17 cellular contexts compared by ENCODE assay signal in the genomic region with DNA sequence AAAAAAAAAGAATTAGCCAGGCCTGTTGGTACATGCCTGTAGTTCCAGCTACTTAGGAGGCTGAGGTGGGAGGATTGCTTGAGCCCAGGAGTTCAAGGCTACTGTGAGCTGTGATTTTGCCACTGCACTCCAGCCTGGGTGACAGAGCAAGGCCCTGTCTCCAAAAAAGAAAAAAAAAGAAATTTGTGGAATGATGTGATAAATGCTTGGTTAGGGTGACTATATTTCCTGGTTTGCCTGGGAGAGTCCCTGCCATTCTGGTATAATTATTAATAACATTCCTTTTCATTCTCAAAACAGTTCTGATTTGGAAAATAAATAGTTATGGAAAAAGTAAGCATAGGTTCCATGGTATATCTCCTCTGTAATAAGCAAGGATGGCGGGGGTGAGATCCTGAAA.
DNase-seq lines count a peak whose midpoint lies in the region; ATAC-seq and TF ChIP-seq lines count a peak whose summit lies in the region.
"Had no signal": no experiment of that assay in that cellular context is flagged by ENCODE, and none has a peak within 500 bp of the region (broad histone marks: within the 10 kb centered on the region; RNA-seq: fewer than 3 reads in every experiment).

No MANE protein-coding gene starts in this region.

- H4K20me1 ChIP-seq in OCI-LY1 (ENCODE audit: insufficient read depth, low read length), result no peaks in the 10 kb centered on the region

- H3K9ac ChIP-seq in OCI-LY1 (ENCODE audit: low read length), result peak overlapping the region; percentile 33; the same call in 1 of the 2 replicates
- H3K9ac ChIP-seq: neural progenitor cell had no signal

- no peak for ATAC-seq in stimulated activated effector memory CD8-positive, alpha-beta T cell treated with anti-CD3 and anti-CD28 coated beads, Interleukin-12 subunit alpha, Interleukin-12 subunit beta, amount 100 ng/mL, for 72 hours
- ATAC-seq: effector memory CD8-positive, alpha-beta T cell; SK-N-SH treated with all-trans-retinoic acid at 6 μM for 48 hours had no signal

- no peaks in the 10 kb centered on the region for H3K27me3 Mint-ChIP-seq in activated CD4-positive, alpha-beta T cell treated with anti-CD3 and anti-CD28 coated beads, Interleukin-2, amount 10 ng/mL, durations not matched to agents 24 days and 14 days
- no peaks in the 10 kb centered on the region for H3K27me3 Mint-ChIP-seq in endothelial cell (ENCODE audit: unreplicated experiment)
- H3K27me3 Mint-ChIP-seq: central memory CD8-positive, alpha-beta T cell; effector memory CD8-positive, alpha-beta T cell had no signal

- H3F3A ChIP-seq in OCI-LY1 (ENCODE audit: insufficient read depth, low read length), result 0 out of 2 replicates have a peak, but pooled peaks cover 4% of the 10 kb centered on the region

- peak overlapping the region; percentile 88 for H3K27ac ChIP-seq in OCI-LY1 (ENCODE audit: low read depth, low read length, poor library complexity, severe bottlenecking)
- H3K27ac ChIP-seq: neural progenitor cell, thoracic aorta had no signal

- no peak for DNase-seq in activated CD4-positive, alpha-beta T cell treated with anti-CD3 and anti-CD28 coated beads, Interleukin-2, amount 10 ng/mL, durations not matched to agents 24 days and 14 days
- DNase-seq in activated CD4-positive, alpha-beta T cell treated with anti-CD3 and anti-CD28 coated beads, Interleukin-2, amount 50 U/mL, for 4 hours, result no peak
- DNase-seq in endothelial cell (ENCODE audit: low spot score) (no peak), iPS-NIHi11 (ENCODE audit: low spot score) (no peak), H7 (no peak), NAMALWA (ENCODE audit: low spot score) (no peak)
- no peak for DNase-seq in stimulated activated effector memory CD8-positive, alpha-beta T cell treated with anti-CD3 and anti-CD28 coated beads, Interleukin-12 subunit alpha, Interleukin-12 subunit beta, amount 100 ng/mL, for 72 hours (ENCODE audit: low spot score in 2 of 2)
- DNase-seq: activated effector memory CD4-positive, alpha-beta T cell treated with anti-CD3 and anti-CD28 coated beads, Interleukin-2, amount 50 U/mL, for 16 hours; amniotic stem cell; effector memory CD8-positive, alpha-beta T cell; NCI-H1694; NCI-H226 had no signal

- H3K9me3 Mint-ChIP-seq in activated CD4-positive, alpha-beta T cell treated with anti-CD3 and anti-CD28 coated beads, Interleukin-2, amount 10 ng/mL, durations not matched to agents 24 days and 14 days, result peaks cover 23% of the 10 kb centered on the region
- no peaks in the 10 kb centered on the region for H3K9me3 Mint-ChIP-seq in endothelial cell (ENCODE audit: unreplicated experiment)
- peaks cover 6% of the 10 kb centered on the region for H3K9me3 Mint-ChIP-seq in stimulated activated effector memory CD8-positive, alpha-beta T cell treated with anti-CD3 and anti-CD28 coated beads, Interleukin-12 subunit alpha, Interleukin-12 subunit beta, amount 100 ng/mL, for 72 hours

- peaks cover 50% of the 10 kb centered on the region for H3K36me3 Mint-ChIP-seq in activated CD4-positive, alpha-beta T cell treated with anti-CD3 and anti-CD28 coated beads, Interleukin-2, amount 10 ng/mL, durations not matched to agents 24 days and 14 days (ENCODE audit: low read depth)
- H3K36me3 Mint-ChIP-seq in endothelial cell (ENCODE audit: low read depth, unreplicated experiment), result peaks cover 45% of the 10 kb centered on the region
- peaks cover 31% of the 10 kb centered on the region for H3K36me3 Mint-ChIP-seq in stimulated activated effector memory CD8-positive, alpha-beta T cell treated with anti-CD3 and anti-CD28 coated beads, Interleukin-12 subunit alpha, Interleukin-12 subunit beta, amount 100 ng/mL, for 72 hours

- H3K4me1 ChIP-seq in OCI-LY1 (ENCODE audit: insufficient read depth, low read length, severe bottlenecking), result peaks cover 68% of the 10 kb centered on the region
- H3K4me1 ChIP-seq: neural progenitor cell had no signal

- H3K27ac Mint-ChIP-seq in activated CD4-positive, alpha-beta T cell treated with anti-CD3 and anti-CD28 coated beads, Interleukin-2, amount 10 ng/mL, durations not matched to agents 24 days and 14 days, result peak overlapping the region; percentile 81
- H3K27ac Mint-ChIP-seq in endothelial cell (ENCODE audit: unreplicated experiment), result peak overlapping the region; percentile 8
- H3K27ac Mint-ChIP-seq in stimulated activated effector memory CD8-positive, alpha-beta T cell treated with anti-CD3 and anti-CD28 coated beads, Interleukin-12 subunit alpha, Interleukin-12 subunit beta, amount 100 ng/mL, for 72 hours, result peak overlapping the region; percentile 11
- H3K27ac Mint-ChIP-seq: neural progenitor cell had no signal

- H3K4me1 Mint-ChIP-seq in activated CD4-positive, alpha-beta T cell treated with anti-CD3 and anti-CD28 coated beads, Interleukin-2, amount 10 ng/mL, durations not matched to agents 24 days and 14 days, result peaks cover 27% of the 10 kb centered on the region
- peaks cover 4% of the 10 kb centered on the region for H3K4me1 Mint-ChIP-seq in endothelial cell (ENCODE audit: unreplicated experiment)
- no peaks in the 10 kb centered on the region for H3K4me1 Mint-ChIP-seq in stimulated activated effector memory CD8-positive, alpha-beta T cell treated with anti-CD3 and anti-CD28 coated beads, Interleukin-12 subunit alpha, Interleukin-12 subunit beta, amount 100 ng/mL, for 72 hours
- H3K4me1 Mint-ChIP-seq: central memory CD8-positive, alpha-beta T cell; neural progenitor cell had no signal

- H3K4me2 ChIP-seq in OCI-LY1 (ENCODE audit: low read length), result peak overlapping the region; percentile 43; the same call in 1 of the 2 replicates
- H3K4me2 ChIP-seq: neural progenitor cell had no signal

- no peak overlapping the region for H2AFZ ChIP-seq in OCI-LY1 (ENCODE audit: low read length)
- H2AFZ ChIP-seq: neural progenitor cell had no signal

- H3K4me3 ChIP-seq in OCI-LY1 (ENCODE audit: low read depth, low read length, poor library complexity, severe bottlenecking) (no peak overlapping the region), H7 (ENCODE audit: insufficient read depth, low read depth, low read length) (no peak overlapping the region)
- H3K4me3 ChIP-seq: neural progenitor cell, thoracic aorta had no signal

- intact Hi-C loops in activated CD4-positive, alpha-beta T cell treated with anti-CD3 and anti-CD28 coated beads, Interleukin-2, amount 10 ng/mL, durations not matched to agents 24 days and 14 days (cut with micrococcal nuclease), result no loop called here

- H3K36me3 ChIP-seq in OCI-LY1 (ENCODE audit: insufficient read depth, low read length) (peaks cover 89% of the 10 kb centered on the region), H7 (replicated peaks; ENCODE audit: control insufficient read depth, insufficient read depth, low read length) (peaks cover 16% of the 10 kb centered on the region)

- no peaks in the 10 kb centered on the region for H3K9me2 ChIP-seq in OCI-LY1 (ENCODE audit: low read depth, low read length)

- TF ChIP-seq CTCF in OCI-LY1 (IDR thresholded peaks at IDR 0.05; ENCODE audit: low read length) (no peak), endothelial cell (IDR thresholded peaks at IDR 0.05; ENCODE audit: unreplicated experiment) (no peak)

- peak overlapping the region; percentile 48 for H3K4me3 Mint-ChIP-seq in activated CD4-positive, alpha-beta T cell treated with anti-CD3 and anti-CD28 coated beads, Interleukin-2, amount 10 ng/mL, durations not matched to agents 24 days and 14 days
- H3K4me3 Mint-ChIP-seq in endothelial cell (ENCODE audit: unreplicated experiment), result peak overlapping the region; percentile 24
- no peak overlapping the region for H3K4me3 Mint-ChIP-seq in stimulated activated effector memory CD8-positive, alpha-beta T cell treated with anti-CD3 and anti-CD28 coated beads, Interleukin-12 subunit alpha, Interleukin-12 subunit beta, amount 100 ng/mL, for 72 hours
- H3K4me3 Mint-ChIP-seq: central memory CD8-positive, alpha-beta T cell; effector memory CD8-positive, alpha-beta T cell; neural progenitor cell had no signal

- no peaks in the 10 kb centered on the region for H3K79me2 ChIP-seq in OCI-LY1 (ENCODE audit: insufficient read depth, low read length)

- H3K9me3 ChIP-seq in OCI-LY1 (ENCODE audit: low read length), result no peaks in the 10 kb centered on the region
- H3K9me3 ChIP-seq: thoracic aorta had no signal

- H3K27me3 ChIP-seq in OCI-LY1 (ENCODE audit: insufficient read depth, low read length), result no peaks in the 10 kb centered on the region
- H3K27me3 ChIP-seq in H7 (ENCODE audit: control insufficient read depth, insufficient read depth, low read length), result no peaks in the 10 kb centered on the region
- H3K27me3 ChIP-seq: neural progenitor cell had no signal

Comparison
In these comparisons a context has a peak if more than half of its experiments do, and no peak if none do; other contexts are left out.
1. H3K27ac Mint-ChIP-seq: peak in every context shown above with its lines; median percentile 81 in activated CD4-positive, alpha-beta T cell treated with anti-CD3 and anti-CD28 coated beads, Interleukin-2, amount 10 ng/mL, durations not matched to agents 24 days and 14 days; 11 in stimulated activated effector memory CD8-positive, alpha-beta T cell treated with anti-CD3 and anti-CD28 coated beads, Interleukin-12 subunit alpha, Interleukin-12 subunit beta, amount 100 ng/mL, for 72 hours; 8 in endothelial cell.